ENCODE assay signal across 1 cellular context in genomic region chr10:86970887-86971145, GRCh38.
A peak's percentile ranks its signal among the peaks of the same experiment; 100 is the strongest.
TF ChIP-seq lines count a peak whose summit lies in the region.

No MANE protein-coding gene starts in this region.

TF ChIP-seq in H1, 55 proteins besides CTCF, POLR2A, EP300 and RAD21:
- TF ChIP-seq KDM4A (IDR thresholded peaks at IDR 0.05; ENCODE audit: low read depth, low read length, severe bottlenecking) (no peak), RNF2 (IDR thresholded peaks at IDR 0.05; ENCODE audit: borderline replicate concordance, low read depth, low read length, missing control alignments, poor library complexity, severe bottlenecking) (no peak), TBP (IDR thresholded peaks at IDR 0.05; ENCODE audit: low read depth, low read length) (0 out of 2 replicates have a peak, but pooled peaks have one; percentile 23), TEAD4 (IDR thresholded peaks at IDR 0.05; ENCODE audit: low read depth, low read length) (no peak)
